ENCODE assay signal across 8 cellular contexts in the genomic region with DNA sequence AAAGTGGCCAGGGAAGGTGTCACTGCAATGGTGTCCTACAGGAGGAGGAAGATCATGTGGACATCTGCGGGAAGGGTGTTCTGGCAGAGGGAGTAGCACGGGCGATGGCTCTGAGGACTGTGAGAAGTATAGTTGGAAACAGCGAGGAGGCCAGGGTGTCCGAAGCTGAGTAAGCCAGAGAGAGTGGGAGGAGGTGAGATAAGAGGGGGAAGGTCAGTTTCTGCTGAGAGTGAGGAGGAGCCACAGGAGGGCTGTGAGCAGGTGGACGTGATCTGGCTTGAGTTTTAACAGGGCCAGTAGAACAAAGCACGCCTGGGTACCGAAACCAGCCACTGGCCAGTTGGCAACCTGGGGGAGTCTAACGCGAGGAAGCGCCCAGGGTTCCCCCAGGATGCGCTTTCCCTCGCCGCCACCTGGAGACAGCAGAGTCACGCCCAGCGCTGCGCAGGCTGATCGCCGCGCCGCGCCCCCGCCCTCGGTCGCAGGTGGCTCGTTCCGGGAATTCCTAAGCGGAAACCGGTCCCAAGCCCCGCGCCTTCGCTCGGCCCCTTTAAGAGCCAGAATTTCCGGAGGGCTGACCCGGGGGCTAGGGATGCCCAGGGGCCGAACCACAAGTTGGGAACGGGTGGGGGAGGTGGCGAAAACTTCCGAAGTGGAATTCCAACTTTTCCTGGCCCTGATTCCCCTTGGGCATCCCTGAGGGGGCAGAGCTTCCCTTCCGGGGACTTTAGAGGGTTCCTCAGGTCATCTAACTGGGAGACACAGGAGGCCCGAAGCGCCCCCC. TPM values are rescaled to one million over a fixed set of nuclear protein-coding genes. Genes with fewer than 3 reads are reported as not detected.
A peak's percentile ranks its signal among the peaks of the same experiment; 100 is the strongest.
DNase-seq lines count a peak whose midpoint lies in the region; ATAC-seq, FAIRE-seq and TF ChIP-seq lines count a peak whose summit lies in the region.

No MANE protein-coding gene starts in this region.

- TF ChIP-seq CTCF in PC-3 (conservative IDR thresholded peaks at IDR 0.05; ENCODE audit: low read depth, low read length) = peak; percentile 46
- TF ChIP-seq CTCF in adrenal gland (IDR thresholded peaks at IDR 0.05) = peak in 4 of 6 experiments; percentile 27 to 41 (median 36)
- peak; percentile 57 to 79 (median 68) for TF ChIP-seq CTCF in keratinocyte (optimal IDR thresholded peaks at IDR 0.05 in 1 of 3, IDR thresholded peaks at IDR 0.05 in 1 of 3, conservative IDR thresholded peaks at IDR 0.05 in 1 of 3; ENCODE audit: extremely low read depth in 1 of 3, insufficient read depth in 2 of 3, low read length in 3 of 3)

- H2AFZ ChIP-seq in PC-3 (ENCODE audit: low read length) (peak overlapping the region; percentile 86), keratinocyte (ENCODE audit: control insufficient read depth, low read length) (peak overlapping the region; percentile 99)

- peak; percentile 81 for FAIRE-seq in keratinocyte (lab: Jason Lieb, UNC)

- dilution Hi-C loops in keratinocyte (cut with MboI; ENCODE audit: extremely low pct_ligation_motif_present, low sequenced_read_pairs) = no loop called here

- no peaks in the 10 kb centered on the region for H3K9me1 ChIP-seq in keratinocyte (ENCODE audit: control insufficient read depth, extremely low read depth, insufficient read depth, low read length)

- H3K27me3 ChIP-seq in PC-3 (ENCODE audit: low read length) (no peaks in the 10 kb centered on the region), adrenal gland (peaks cover 6% of the 10 kb centered on the region), keratinocyte (ENCODE audit: control insufficient read depth, extremely low read depth, insufficient read depth, low read length) (no peaks in the 10 kb centered on the region)

- CTCF ChIA-PET in PC-3 (lab: Charles Lee) = no interaction called here

- H4K20me1 ChIP-seq in PC-3 (ENCODE audit: low read length) (no peaks in the 10 kb centered on the region; the same call in 1 of the 2 replicates), keratinocyte (ENCODE audit: control insufficient read depth, extremely low read depth, insufficient read depth, low read length) (peaks cover 2% of the 10 kb centered on the region)

- H3K36me3 ChIP-seq in PC-3 (ENCODE audit: low read depth, low read length) (no peaks in the 10 kb centered on the region; the same call in 1 of the 2 replicates), adrenal gland (replicated peaks in 1 of 2) (no peaks in the 10 kb centered on the region), keratinocyte (ENCODE audit: control insufficient read depth in 2 of 2, extremely low read depth in 1 of 2, insufficient read depth in 2 of 2, low read length in 2 of 2) (peaks cover 5% of the 10 kb centered on the region in 2 experiments)

- WGBS in adrenal gland, 4 donors = 2 to 11% (median 3%) methylated on average over 12 to 42 of the region's 42 CpGs

- H3K27ac ChIP-seq in PC-3 (ENCODE audit: low read length) = peak overlapping the region; percentile 90
- peak overlapping the region in 4 of 5 donors; percentile 85 to 97 (median 88) for H3K27ac ChIP-seq in adrenal gland
- peak overlapping the region; percentile 96 for H3K27ac ChIP-seq in keratinocyte (ENCODE audit: control insufficient read depth, insufficient read depth, low read length)

- H3K9ac ChIP-seq in PC-3 (ENCODE audit: low read length) = peak overlapping the region; percentile 82
- H3K9ac ChIP-seq in keratinocyte (ENCODE audit: control insufficient read depth, extremely low read depth, insufficient read depth, low read length) = peak overlapping the region; percentile 96

- BruUV-seq in PC-3 (replicated peaks; lab: Mats Ljungman, UMichigan) = TSS peak; percentile 82

- intact Hi-C loops in Right ventricle myocardium inferior (cut with DNase I) = no loop called here
- intact Hi-C loops in cardiac septum (cut with DNase I) = no loop called here
- intact Hi-C loops in PC-3 (cut with micrococcal nuclease) = loop anchor here (10.0 kb wide), 1 partner anchor 103 kb away; a partner anchor contains a TSS
- intact Hi-C loops in adrenal gland (cut with DNase I) = no loop called here

- ATAC-seq in Right ventricle myocardium inferior (peak; percentile 49), HG03342 (IDR thresholded peaks at IDR 0.05; ENCODE audit: unreplicated experiment) (peak; percentile 36), PC-3 (peak; percentile 73)

- H3K4me2 ChIP-seq in PC-3 (ENCODE audit: low read length) = peak overlapping the region; percentile 86
- peak overlapping the region; percentile 90 for H3K4me2 ChIP-seq in keratinocyte (ENCODE audit: control insufficient read depth, extremely low read depth, insufficient read depth, low read depth, low read length)

- H3K4me1 ChIP-seq in PC-3 (ENCODE audit: insufficient read depth, low read length) = peaks cover 14% of the 10 kb centered on the region
- peaks cover 5 to 19% of the 10 kb centered on the region in 2 donors for H3K4me1 ChIP-seq in adrenal gland (replicated peaks in 1 of 2)
- H3K4me1 ChIP-seq in keratinocyte (ENCODE audit: control insufficient read depth, extremely low read depth, insufficient read depth, low read length) = peaks cover 13% of the 10 kb centered on the region

- TF ChIP-seq POLR2A in adrenal gland (IDR thresholded peaks at IDR 0.05) = peak in 1 of 2 donors; percentile 36

- POLR2A ChIA-PET in PC-3 (lab: Charles Lee; ENCODE audit: unreplicated experiment) = no interaction called here

- no peaks in the 10 kb centered on the region for H3K9me2 ChIP-seq in PC-3 (replicated peaks; ENCODE audit: low read length)

- H3K9me3 ChIP-seq in PC-3 (ENCODE audit: low read length) (no peaks in the 10 kb centered on the region), adrenal gland (replicated peaks in 1 of 3) (no peaks in the 10 kb centered on the region), keratinocyte (ENCODE audit: control insufficient read depth, low read depth, low read length) (no peaks in the 10 kb centered on the region)

- H3F3A ChIP-seq in PC-3 (ENCODE audit: low read length, unreplicated experiment) = no peaks in the 10 kb centered on the region

- H3K79me2 ChIP-seq in PC-3 (ENCODE audit: low read length) (peaks cover 28% of the 10 kb centered on the region), keratinocyte (ENCODE audit: control insufficient read depth, insufficient read depth, low read length) (peaks cover 32% of the 10 kb centered on the region)

- H3K4me3 ChIP-seq in PC-3 (ENCODE audit: low read length) (peak overlapping the region; percentile 92), adrenal gland (peak overlapping the region in 3 of 4 donors; percentile 28 to 78 (median 69)), keratinocyte (ENCODE audit: control insufficient read depth in 2 of 3, extremely low read depth in 1 of 3, insufficient read depth in 2 of 3, low read depth in 1 of 3, low read length in 3 of 3) (peak overlapping the region; percentile 59 to 92 (median 92))

- DNase-seq in Right ventricle myocardium inferior (ENCODE audit: missing footprints) = peak; percentile 34
- no peak for DNase-seq in cardiac septum (ENCODE audit: low spot score)
- peak; percentile 89 for DNase-seq in PC-3
- DNase-seq in adrenal gland = peak; percentile 84 to 90 (median 89)
- no peak for DNase-seq in keratinocyte (ENCODE audit: low read depth, low spot score)
- DNase-seq in stimulated activated CD4-positive, alpha-beta T cell treated with anti-CD3 and anti-CD28 coated beads, Interleukin-4, amount 100 ng/mL, for 1 hour = peak; percentile 64
- DNase-seq in Ammon's horn (ENCODE audit: low spot score) = no peak

RNA-seq across cellular contexts. Expression of a gene that starts 1.1 kb away (rescaled TPM):
- total RNA-seq in Right ventricle myocardium inferior (6.8 TPM), cardiac septum (3.4 TPM), PC-3 (2014; rRNA removed) (80.3 and 91.0 TPM in 2 replicates), adrenal gland (100 to 1,000 TPM in 1 of 8 donors, 10 to 100 TPM in 7; 30.2 to 106 (median 60.1) TPM)
- polyA plus RNA-seq in adrenal gland (10 to 100 TPM in 2 of 3 donors, 1 to 10 TPM in 1; 8.2 to 87.8 (median 62.7) TPM), keratinocyte (51.3 to 101 TPM (median 79.2 TPM) in 3 replicates)
- 62.7 TPM for polyA plus RNA-seq in keratinocyte (2011; ENCODE audit: low read depth)
- 27.5 and 52.9 TPM in 2 replicates for polyA plus RNA-seq in keratinocyte (2011; cell fraction: cytosol; rRNA removed)
- 104 and 135 TPM in 2 replicates for polyA plus RNA-seq in keratinocyte (2011; cell fraction: nucleus; rRNA removed)
- polyA plus RNA-seq in keratinocyte (2012; ENCODE audit: low replicate concordance) = 120 and 154 TPM in 2 replicates
- 39.4 to 343 TPM (median 67.7 TPM) in 3 replicates for polyA minus RNA-seq in keratinocyte
- 258 TPM for polyA minus RNA-seq in keratinocyte (2011; cell fraction: cytosol; rRNA and poly(A)+ RNA removed)
- polyA minus RNA-seq in keratinocyte (2011; cell fraction: nucleus; rRNA and poly(A)+ RNA removed) = 253 and 304 TPM in 2 replicates

RNA-seq across cellular contexts. Expression of a gene that starts 19.2 kb away (rescaled TPM):
- total RNA-seq in Right ventricle myocardium inferior (not detected), cardiac septum (not detected), PC-3 (2014; rRNA removed) (not detected in 2 replicates), adrenal gland (under 1 TPM in 1 of 8 donors, not detected in 7; 0.18 TPM)
- polyA plus RNA-seq in adrenal gland (under 1 TPM in 2 of 3 donors, not detected in 1; 0.13 to 0.48 TPM), keratinocyte (not detected in 3 replicates)
- polyA plus RNA-seq in keratinocyte (2011; ENCODE audit: low read depth) = not detected
- not detected in 2 replicates for polyA plus RNA-seq in keratinocyte (2011; cell fraction: cytosol; rRNA removed)
- not detected in 2 replicates for polyA plus RNA-seq in keratinocyte (2011; cell fraction: nucleus; rRNA removed)
- not detected in 2 replicates for polyA plus RNA-seq in keratinocyte (2012; ENCODE audit: low replicate concordance)
- polyA minus RNA-seq in keratinocyte = not detected in 3 replicates
- not detected for polyA minus RNA-seq in keratinocyte (2011; cell fraction: cytosol; rRNA and poly(A)+ RNA removed)
- not detected in 2 replicates for polyA minus RNA-seq in keratinocyte (2011; cell fraction: nucleus; rRNA and poly(A)+ RNA removed)

RNA-seq across cellular contexts. Expression of a gene that starts 21.0 kb away (rescaled TPM):
- total RNA-seq in Right ventricle myocardium inferior (151 TPM), cardiac septum (174 TPM), PC-3 (2014; rRNA removed) (102 and 103 TPM in 2 replicates), adrenal gland (100 to 1,000 TPM; 104 to 220 (median 146) TPM)
- polyA plus RNA-seq in adrenal gland (100 to 1,000 TPM; 116 to 302 (median 169) TPM), keratinocyte (51.2 to 82.7 TPM (median 53.8 TPM) in 3 replicates)
- polyA plus RNA-seq in keratinocyte (2011; ENCODE audit: low read depth) = 180 TPM
- 39.2 and 60.1 TPM in 2 replicates for polyA plus RNA-seq in keratinocyte (2011; cell fraction: cytosol; rRNA removed)
- polyA plus RNA-seq in keratinocyte (2011; cell fraction: nucleus; rRNA removed) = 45.2 and 51.1 TPM in 2 replicates
- polyA plus RNA-seq in keratinocyte (2012; ENCODE audit: low replicate concordance) = 61.8 and 75.2 TPM in 2 replicates
- 45.2 to 103 TPM (median 50.4 TPM) in 3 replicates for polyA minus RNA-seq in keratinocyte
- 76.9 TPM for polyA minus RNA-seq in keratinocyte (2011; cell fraction: cytosol; rRNA and poly(A)+ RNA removed)
- 20.8 and 22.3 TPM in 2 replicates for polyA minus RNA-seq in keratinocyte (2011; cell fraction: nucleus; rRNA and poly(A)+ RNA removed)

RNA-seq across cellular contexts. Expression of a gene that starts 34.6 kb away (rescaled TPM):
- total RNA-seq in Right ventricle myocardium inferior (not detected), cardiac septum (not detected), PC-3 (2014; rRNA removed) (not detected in 2 replicates), adrenal gland (1 to 10 TPM in 2 of 8 donors, under 1 TPM in 3, not detected in 3; 0.57 to 1.7 (median 0.90) TPM)
- polyA plus RNA-seq in adrenal gland (1 to 10 TPM in 2 of 3 donors, under 1 TPM in 1; 0.84 to 9.3 (median 1.5) TPM), keratinocyte (not detected in 3 replicates)
- polyA plus RNA-seq in keratinocyte (2011; ENCODE audit: low read depth) = not detected
- not detected in 2 replicates for polyA plus RNA-seq in keratinocyte (2011; cell fraction: cytosol; rRNA removed)
- polyA plus RNA-seq in keratinocyte (2011; cell fraction: nucleus; rRNA removed) = not detected in 2 replicates
- not detected in 2 replicates for polyA plus RNA-seq in keratinocyte (2012; ENCODE audit: low replicate concordance)
- polyA minus RNA-seq in keratinocyte = not detected in 3 replicates
- not detected for polyA minus RNA-seq in keratinocyte (2011; cell fraction: cytosol; rRNA and poly(A)+ RNA removed)
- polyA minus RNA-seq in keratinocyte (2011; cell fraction: nucleus; rRNA and poly(A)+ RNA removed) = 0.21 TPM in 1 of 2 replicates, not detected in the other

RNA-seq across cellular contexts. Expression of a gene that starts 44.2 kb away (rescaled TPM):
- total RNA-seq in Right ventricle myocardium inferior = not detected
- total RNA-seq in cardiac septum = not detected
- total RNA-seq in PC-3 (2014; rRNA removed) = not detected in 2 replicates
- 10 to 100 TPM in 1 of 8 donors, 1 to 10 TPM in 5, under 1 TPM in 1, not detected in 1; 0.45 to 45.0 (median 3.6) TPM for total RNA-seq in adrenal gland
- polyA plus RNA-seq in adrenal gland = under 1 TPM; 0.33 to 0.88 (median 0.40) TPM
- polyA plus RNA-seq in keratinocyte = not detected in 3 replicates
- polyA plus RNA-seq in keratinocyte (2011; ENCODE audit: low read depth) = not detected
- polyA plus RNA-seq in keratinocyte (2011; cell fraction: cytosol; rRNA removed) = not detected in 2 replicates
- not detected in 2 replicates for polyA plus RNA-seq in keratinocyte (2011; cell fraction: nucleus; rRNA removed)
- not detected in 2 replicates for polyA plus RNA-seq in keratinocyte (2012; ENCODE audit: low replicate concordance)
- polyA minus RNA-seq in keratinocyte = not detected in 3 replicates
- not detected for polyA minus RNA-seq in keratinocyte (2011; cell fraction: cytosol; rRNA and poly(A)+ RNA removed)
- not detected in 2 replicates for polyA minus RNA-seq in keratinocyte (2011; cell fraction: nucleus; rRNA and poly(A)+ RNA removed)

Comparison
In these comparisons a context has a peak if more than half of its experiments do, and no peak if none do; other contexts are left out.
1. DNase-seq: peak in Right ventricle myocardium inferior (single experiment), PC-3 (single experiment), adrenal gland (7 of 7) and stimulated activated CD4-positive, alpha-beta T cell treated with anti-CD3 and anti-CD28 coated beads, Interleukin-4, amount 100 ng/mL, for 1 hour (single experiment); none in cardiac septum (single experiment), keratinocyte (single experiment) and Ammon's horn (single experiment).
2. Peak in every context shown above with its lines, with median percentiles within 50 percentile points of each other: ATAC-seq, H3K27ac ChIP-seq, H3K4me3 ChIP-seq and CTCF ChIP-seq.